ENCODE assay signal across 30 cellular contexts in the genomic region with DNA sequence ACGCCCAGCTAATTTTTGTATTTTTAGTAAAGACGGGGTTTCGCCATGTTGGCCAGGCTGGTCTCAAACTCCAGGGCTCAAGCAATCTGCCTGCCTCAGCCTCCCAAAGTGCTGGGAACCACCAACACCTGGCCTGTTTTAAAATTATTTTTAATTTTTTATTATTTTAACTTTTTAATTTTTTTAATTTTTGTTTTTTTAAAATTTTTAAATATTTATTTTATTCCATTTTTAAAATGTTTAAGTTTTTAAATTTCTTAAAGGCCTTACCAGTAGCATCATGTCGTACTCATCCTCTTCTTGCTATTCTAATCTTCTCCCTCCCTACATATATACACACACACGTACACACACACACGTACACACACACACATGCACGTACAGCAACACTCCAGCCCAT. TPM values are rescaled to one million over a fixed set of nuclear protein-coding genes. Genes with fewer than 3 reads are reported as not detected.
"Had no signal": no experiment of that assay in that cellular context is flagged by ENCODE, and none has a peak within 500 bp of the region (broad histone marks: within the 10 kb centered on the region; RNA-seq: fewer than 3 reads in every experiment).

No MANE protein-coding gene starts in this region.

- H3K4me3 Mint-ChIP-seq: stimulated activated effector memory CD8-positive, alpha-beta T cell treated with anti-CD3 and anti-CD28 coated beads, Interleukin-12 subunit alpha, Interleukin-12 subunit beta, amount 100 ng/mL, for 72 hours; stimulated activated memory B cell treated with anti-CD40 and anti-IgM and Interleukin-4, amounts not matched to agents 10 μg/mL and 1 μg/mL and 100 μg/mL, for 72 hours; stimulated activated naive B cell treated with anti-CD40 and anti-IgM and Interleukin-4, amounts not matched to agents 10 μg/mL and 1 μg/mL and 100 μg/mL, for 72 hours; stimulated activated naive CD8-positive, alpha-beta T cell treated with anti-CD3 and anti-CD28 coated beads, Interleukin-15, amount 100 ng/mL, for 72 hours; stimulated activated naive CD8-positive, alpha-beta T cell treated with anti-CD3 and anti-CD28 coated beads, Interleukin-15, Interleukin-2, amounts not matched to agents 100 ng/mL and 50 ng/mL, for 24 hours; type B pancreatic cell had no signal

- ATAC-seq: stimulated activated effector memory CD8-positive, alpha-beta T cell treated with anti-CD3 and anti-CD28 coated beads, Interleukin-12 subunit alpha, Interleukin-12 subunit beta, amount 100 ng/mL, for 72 hours; stimulated activated memory B cell treated with anti-CD40 and anti-IgM and Interleukin-4, amounts not matched to agents 10 μg/mL and 1 μg/mL and 100 μg/mL, for 72 hours; stimulated activated naive B cell treated with anti-CD40 and anti-IgM and Interleukin-4, amounts not matched to agents 10 μg/mL and 1 μg/mL and 100 μg/mL, for 72 hours; stimulated activated naive CD8-positive, alpha-beta T cell treated with anti-CD3 and anti-CD28 coated beads, Interleukin-15, amount 100 ng/mL, for 72 hours; upper lobe of right lung had no signal

- H3K27me3 Mint-ChIP-seq: stimulated activated memory B cell treated with anti-CD40 and anti-IgM and Interleukin-4, amounts not matched to agents 10 μg/mL and 1 μg/mL and 100 μg/mL, for 72 hours; stimulated activated naive B cell treated with anti-CD40 and anti-IgM and Interleukin-4, amounts not matched to agents 10 μg/mL and 1 μg/mL and 100 μg/mL, for 72 hours; stimulated activated naive CD8-positive, alpha-beta T cell treated with anti-CD3 and anti-CD28 coated beads, Interleukin-15, amount 100 ng/mL, for 72 hours; stimulated activated naive CD8-positive, alpha-beta T cell treated with anti-CD3 and anti-CD28 coated beads, Interleukin-15, Interleukin-2, amounts not matched to agents 100 ng/mL and 50 ng/mL, for 24 hours; type B pancreatic cell had no signal

- DNase-seq: stimulated activated CD4-positive, alpha-beta T cell treated with anti-CD3 and anti-CD28 coated beads, Interleukin-2, amount 100 ng/mL, for 48 hours; stimulated activated CD4-positive, alpha-beta T cell treated with anti-CD3 and anti-CD28 coated beads, Interleukin-4, amount 100 ng/mL, for 1 hour; stimulated activated CD4-positive, alpha-beta T cell treated with anti-CD3 and anti-CD28 coated beads, Interleukin-4, amount 100 ng/mL, for 24 hours; stimulated activated CD4-positive, alpha-beta T cell treated with anti-CD3 and anti-CD28 coated beads, Interleukin-4, amount 100 ng/mL, for 4 hours; stimulated activated CD8-positive, alpha-beta memory T cell treated with anti-CD3 and anti-CD28 coated beads, Interleukin-4, amount 100 ng/mL, for 48 hours; stimulated activated naive B cell treated with anti-CD40 and anti-IgM and Interleukin-4, amounts not matched to agents 10 μg/mL and 1 μg/mL and 100 μg/mL, for 72 hours; stimulated activated naive CD4-positive, alpha-beta T cell; stimulated activated naive CD4-positive, alpha-beta T cell treated with Interleukin-2 at 50 U/mL for 16 hours; stimulated activated naive CD8-positive, alpha-beta T cell treated with anti-CD3 and anti-CD28 coated beads, Interleukin-15, amount 100 ng/mL, for 72 hours; stomach; substantia nigra; testis; thyroid gland; tibial artery; transverse colon; trophoblast cell; upper lobe of left lung; upper lobe of right lung; uterus had no signal

- H3K9me3 Mint-ChIP-seq: stimulated activated effector memory CD8-positive, alpha-beta T cell treated with anti-CD3 and anti-CD28 coated beads, Interleukin-12 subunit alpha, Interleukin-12 subunit beta, amount 100 ng/mL, for 72 hours; type B pancreatic cell had no signal

- H3K27ac Mint-ChIP-seq: stimulated activated effector memory CD8-positive, alpha-beta T cell treated with anti-CD3 and anti-CD28 coated beads, Interleukin-12 subunit alpha, Interleukin-12 subunit beta, amount 100 ng/mL, for 72 hours; stimulated activated memory B cell treated with anti-CD40 and anti-IgM and Interleukin-4, amounts not matched to agents 10 μg/mL and 1 μg/mL and 100 μg/mL, for 72 hours; stimulated activated naive B cell treated with anti-CD40 and anti-IgM and Interleukin-4, amounts not matched to agents 10 μg/mL and 1 μg/mL and 100 μg/mL, for 72 hours; stimulated activated naive CD8-positive, alpha-beta T cell treated with anti-CD3 and anti-CD28 coated beads, Interleukin-15, amount 100 ng/mL, for 72 hours; stimulated activated naive CD8-positive, alpha-beta T cell treated with anti-CD3 and anti-CD28 coated beads, Interleukin-15, Interleukin-2, amounts not matched to agents 100 ng/mL and 50 ng/mL, for 24 hours; type B pancreatic cell had no signal

- H3K4me1 Mint-ChIP-seq: stimulated activated effector memory CD8-positive, alpha-beta T cell treated with anti-CD3 and anti-CD28 coated beads, Interleukin-12 subunit alpha, Interleukin-12 subunit beta, amount 100 ng/mL, for 72 hours; stimulated activated memory B cell treated with anti-CD40 and anti-IgM and Interleukin-4, amounts not matched to agents 10 μg/mL and 1 μg/mL and 100 μg/mL, for 72 hours; stimulated activated naive B cell treated with anti-CD40 and anti-IgM and Interleukin-4, amounts not matched to agents 10 μg/mL and 1 μg/mL and 100 μg/mL, for 72 hours; stimulated activated naive CD8-positive, alpha-beta T cell treated with anti-CD3 and anti-CD28 coated beads, Interleukin-15, amount 100 ng/mL, for 72 hours had no signal

- H3K36me3 Mint-ChIP-seq: stimulated activated effector memory CD8-positive, alpha-beta T cell treated with anti-CD3 and anti-CD28 coated beads, Interleukin-12 subunit alpha, Interleukin-12 subunit beta, amount 100 ng/mL, for 72 hours had no signal

RNA-seq across cellular contexts. Expression of gene LYG1, which starts 1.4 kb away (rescaled TPM):
- total RNA-seq: vagina had no signal

RNA-seq across cellular contexts. Expression of gene LYG2, which starts 44.1 kb away (rescaled TPM):
- total RNA-seq: subcutaneous adipose tissue, temporal lobe, thoracic aorta, thyroid gland, tibial nerve, transverse colon, upper lobe of left lung, upper lobe of right lung, ureter, urinary bladder, uterus, vagina had no signal
